In genomic region chr22:40635008-40635939, GRCh38 we compare ENCODE assay signal across 2 cellular contexts.
TF ChIP-seq lines count a peak whose summit lies in the region.

No MANE protein-coding gene starts in this region.

TF ChIP-seq in K562, 482 proteins besides CTCF, POLR2A, EP300 and RAD21:
- no peak for TF ChIP-seq SMARCC2 (IDR thresholded peaks at IDR 0.05; ENCODE audit: low read depth)
- no peak for TF ChIP-seq ZFP1 (CRISPR knock-in tag; IDR thresholded peaks at IDR 0.05)
- no peak for TF ChIP-seq ZNF551 (CRISPR knock-in tag; IDR thresholded peaks at IDR 0.05)
- no peak for TF ChIP-seq CREM (IDR thresholded peaks at IDR 0.05; ENCODE audit: low read depth)
TF ChIP-seq in K562: peak in this region for 0.

TF ChIP-seq in liver, 16 proteins besides CTCF, POLR2A, EP300 and RAD21:
- TF ChIP-seq EGR1 (IDR thresholded peaks at IDR 0.05; ENCODE audit: low read depth in 2 of 2) = no peak
- no peak for TF ChIP-seq SP1 (IDR thresholded peaks at IDR 0.05)
- TF ChIP-seq FOXA1 (IDR thresholded peaks at IDR 0.05) = no peak
- TF ChIP-seq YY1 (IDR thresholded peaks at IDR 0.05) = no peak
- TF ChIP-seq GABPA (IDR thresholded peaks at IDR 0.05 in 1 of 2, conservative IDR thresholded peaks at IDR 0.05 in 1 of 2) = no peak
- no peak for TF ChIP-seq HNF4A (conservative IDR thresholded peaks at IDR 0.05)
- TF ChIP-seq RXRA (IDR thresholded peaks at IDR 0.05) = no peak
- no peak for TF ChIP-seq MAX (IDR thresholded peaks at IDR 0.05)
- no peak for TF ChIP-seq ZBTB33 (IDR thresholded peaks at IDR 0.05)
- no peak for TF ChIP-seq REST (IDR thresholded peaks at IDR 0.05)
- TF ChIP-seq TAF1 (conservative IDR thresholded peaks at IDR 0.05) = no peak
- TF ChIP-seq FOXA2 (IDR thresholded peaks at IDR 0.05) = no peak
- TF ChIP-seq JUND (IDR thresholded peaks at IDR 0.05) = no peak
- TF ChIP-seq NR2F2 (IDR thresholded peaks at IDR 0.05) = no peak
